Comparison of ENCODE assay signal across 8 cellular contexts in genomic region chrX:38220024-38220935, GRCh38. TPM values are rescaled to one million over a fixed set of nuclear protein-coding genes. Genes with fewer than 3 reads are reported as not detected.
DNase-seq lines count a peak whose midpoint lies in the region; ATAC-seq and TF ChIP-seq lines count a peak whose summit lies in the region.

SRPX (minus strand) TSS chrX:38220871; CDS start chrX:38220792, 79 bp downstream.

- no peaks in the 10 kb centered on the region for H3K36me3 Mint-ChIP-seq in activated CD8-positive, alpha-beta T cell treated with anti-CD3 and anti-CD28 coated beads for 36 hours (ENCODE audit: low read depth)
- H3K36me3 Mint-ChIP-seq in glutamatergic neuron (ENCODE audit: unreplicated experiment): no peaks in the 10 kb centered on the region

- H3K9me3 Mint-ChIP-seq in activated CD8-positive, alpha-beta T cell treated with anti-CD3 and anti-CD28 coated beads for 36 hours: no peaks in the 10 kb centered on the region
- no peaks in the 10 kb centered on the region for H3K9me3 Mint-ChIP-seq in glutamatergic neuron (ENCODE audit: unreplicated experiment)

- peaks cover 34% of the 10 kb centered on the region for H3K27me3 Mint-ChIP-seq in activated CD8-positive, alpha-beta T cell treated with anti-CD3 and anti-CD28 coated beads for 36 hours
- no peaks in the 10 kb centered on the region for H3K27me3 Mint-ChIP-seq in glutamatergic neuron (ENCODE audit: unreplicated experiment)

- peak; percentile 34 for ATAC-seq in activated CD8-positive, alpha-beta T cell treated with anti-CD3 and anti-CD28 coated beads for 36 hours
- ATAC-seq in HG03097 (IDR thresholded peaks at IDR 0.05; ENCODE audit: low FRiP score, unreplicated experiment): no peak
- ATAC-seq in HG02678 (IDR thresholded peaks at IDR 0.05; ENCODE audit: unreplicated experiment): no peak

- intact Hi-C loops in activated CD8-positive, alpha-beta T cell treated with anti-CD3 and anti-CD28 coated beads for 36 hours (cut with micrococcal nuclease): no loop called here
- intact Hi-C loops in posterior vena cava (cut with DNase I): loop anchor here in 1 of 2 donors (10.0 kb wide), 1 partner anchor 1875 kb away; no protein-coding TSS in a partner anchor

- CTCF ChIA-PET in activated CD8-positive, alpha-beta T cell treated with anti-CD3 and anti-CD28 coated beads for 36 hours (lab: Charles Lee): interaction anchor here (1.7 to 1.9 kb wide), 2 partner anchors 29 to 107 kb away, joined by 5 to 10 read pairs; partner anchors contain the start of gene RPGR

- TF ChIP-seq CTCF in GM13976 (IDR thresholded peaks at IDR 0.05; ENCODE audit: borderline replicate concordance, control extremely low read depth, extremely low read depth, insufficient read depth, missing control alignments) (no peak), glutamatergic neuron (IDR thresholded peaks at IDR 0.05; ENCODE audit: partially characterized antibody, unreplicated experiment) (peak; percentile 21)
- no peak for TF ChIP-seq CTCF in activated CD8-positive, alpha-beta T cell treated with anti-CD3 and anti-CD28 coated beads for 36 hours (IDR thresholded peaks at IDR 0.05)

- peak; percentile 65 for DNase-seq in A172 (ENCODE audit: low spot score)
- peak; percentile 41 for DNase-seq in GM13976 (ENCODE audit: low spot score)
- peak; percentile 83 for DNase-seq in M059J (ENCODE audit: low read depth)
- peak; percentile 21 for DNase-seq in activated CD8-positive, alpha-beta T cell treated with anti-CD3 and anti-CD28 coated beads for 36 hours
- DNase-seq in glutamatergic neuron: peak; percentile 50
- DNase-seq in posterior vena cava (ENCODE audit: low spot score): peak; percentile 81

- peaks cover 3% of the 10 kb centered on the region for H3K4me1 Mint-ChIP-seq in activated CD8-positive, alpha-beta T cell treated with anti-CD3 and anti-CD28 coated beads for 36 hours (ENCODE audit: low read depth)
- peaks cover 12% of the 10 kb centered on the region for H3K4me1 Mint-ChIP-seq in glutamatergic neuron (ENCODE audit: low read depth, unreplicated experiment)

- in situ Hi-C loops in GM13976 (cut with MboI; ENCODE audit: low sequenced_read_pairs, unreplicated experiment): no loop called here

- no peak within 1 kb of the TSS for H3K4me3 Mint-ChIP-seq in activated CD8-positive, alpha-beta T cell treated with anti-CD3 and anti-CD28 coated beads for 36 hours
- H3K4me3 Mint-ChIP-seq in glutamatergic neuron (ENCODE audit: unreplicated experiment): peak within 1 kb of the TSS; percentile 87

- no peak within 1 kb of the TSS for H3K27ac Mint-ChIP-seq in activated CD8-positive, alpha-beta T cell treated with anti-CD3 and anti-CD28 coated beads for 36 hours
- peak within 1 kb of the TSS; percentile 87 for H3K27ac Mint-ChIP-seq in glutamatergic neuron (ENCODE audit: unreplicated experiment)

- POLR2A ChIA-PET in activated CD8-positive, alpha-beta T cell treated with anti-CD3 and anti-CD28 coated beads for 36 hours (lab: Charles Lee): no interaction called here

RNA-seq across cellular contexts. Expression of gene SRPX, which starts in this region (rescaled TPM):
- 63.8 and 71.2 TPM in 2 replicates for total RNA-seq in A172 (2014; rRNA removed; shearing (Covaris generic))
- 39.0 and 45.2 TPM in 2 replicates for total RNA-seq in M059J (2014; rRNA removed; shearing (Covaris generic))
- not detected for total RNA-seq in activated CD8-positive, alpha-beta T cell treated with anti-CD3 and anti-CD28 coated beads for 36 hours
- total RNA-seq in glutamatergic neuron (ENCODE audit: unreplicated experiment): 9.2 TPM
- 100 to 1,000 TPM; 228 to 294 TPM for total RNA-seq in posterior vena cava

Comparison
In these comparisons a context has a peak if more than half of its experiments do, and no peak if none do; other contexts are left out.
1. RNA of gene SRPX (total RNA-seq): 228 to 294 TPM in posterior vena cava, 63.8 to 71.2 TPM in A172, 39.0 to 45.2 TPM in M059J and 9.2 TPM in glutamatergic neuron (single experiment); not detected in activated CD8-positive, alpha-beta T cell treated with anti-CD3 and anti-CD28 coated beads for 36 hours; every median in the first group is over 10 times any median in the second.
2. Peak in DNase-seq and ATAC-seq in activated CD8-positive, alpha-beta T cell treated with anti-CD3 and anti-CD28 coated beads for 36 hours; RNA of the gene not detected or under 1 TPM.
3. DNase-seq: peak in every context shown above with its lines; median percentile 83 in M059J; 81 in posterior vena cava; 65 in A172; 50 in glutamatergic neuron; 41 in GM13976; 21 in activated CD8-positive, alpha-beta T cell treated with anti-CD3 and anti-CD28 coated beads for 36 hours.